11 cellular contexts compared by ENCODE assay signal in genomic region chr11:27427183-27427980, GRCh38. TPM values are rescaled to one million over a fixed set of nuclear protein-coding genes. Genes with fewer than 3 reads are reported as not detected.
DNase-seq lines count a peak whose midpoint lies in the region; ATAC-seq, FAIRE-seq and TF ChIP-seq lines count a peak whose summit lies in the region.
"Had no signal": no experiment of that assay in that cellular context is flagged by ENCODE, and none has a peak within 500 bp of the region (broad histone marks: within the 10 kb centered on the region; RNA-seq: fewer than 3 reads in every experiment).

No MANE protein-coding gene starts in this region.

- H4K20me1 ChIP-seq in keratinocyte (ENCODE audit: control insufficient read depth, extremely low read depth, insufficient read depth, low read length) (no peaks in the 10 kb centered on the region), smooth muscle cell (ENCODE audit: low read depth) (peaks cover 37% of the 10 kb centered on the region)

- no peak for ATAC-seq in HG03280 (IDR thresholded peaks at IDR 0.05; ENCODE audit: unreplicated experiment)

- in situ Hi-C loops in brain microvascular endothelial cell (cut with HindIII; ENCODE audit: low pct_ligation_motif_present, low sequenced_read_pairs) (no loop called here), GM13976 (cut with MboI; ENCODE audit: low sequenced_read_pairs, unreplicated experiment) (no loop called here)

- no peaks in the 10 kb centered on the region for H3K36me3 ChIP-seq in brain microvascular endothelial cell (replicated peaks)
- peaks cover 0 to 2% of the 10 kb centered on the region in 2 experiments for H3K36me3 ChIP-seq in keratinocyte (ENCODE audit: control insufficient read depth in 2 of 2, extremely low read depth in 1 of 2, insufficient read depth in 2 of 2, low read length in 2 of 2)
- H3K36me3 ChIP-seq in smooth muscle cell (ENCODE audit: low read depth), result no peaks in the 10 kb centered on the region

- H3K4me1 ChIP-seq in keratinocyte (ENCODE audit: control insufficient read depth, extremely low read depth, insufficient read depth, low read length) (peaks cover 71% of the 10 kb centered on the region), smooth muscle cell (ENCODE audit: low read depth) (peaks cover 44% of the 10 kb centered on the region)

- no peak overlapping the region for H3K4me3 ChIP-seq in brain microvascular endothelial cell (ENCODE audit: low read depth, low read length)
- peak overlapping the region in 2 of 3 experiments; percentile 47 to 59 for H3K4me3 ChIP-seq in keratinocyte (ENCODE audit: control insufficient read depth in 2 of 3, extremely low read depth in 1 of 3, insufficient read depth in 2 of 3, low read depth in 1 of 3, low read length in 3 of 3)
- no peak overlapping the region for H3K4me3 ChIP-seq in smooth muscle cell

- dilution Hi-C loops in keratinocyte (cut with MboI; ENCODE audit: extremely low pct_ligation_motif_present, low sequenced_read_pairs), result no loop called here

- H3K9ac ChIP-seq in keratinocyte (ENCODE audit: control insufficient read depth, extremely low read depth, insufficient read depth, low read length), result peak overlapping the region; percentile 33
- H3K9ac ChIP-seq in smooth muscle cell (ENCODE audit: low read depth), result no peak overlapping the region

- no peaks in the 10 kb centered on the region for H3F3A ChIP-seq in smooth muscle cell (ENCODE audit: low read depth)

- peak; percentile 64 for DNase-seq in NCI-H2171 treated with DMSO at 0.1 percent for 48 hours (lab: John Stamatoyannopoulos, UW)
- no peak for DNase-seq in NCI-H2171 (lab: John Stamatoyannopoulos, UW)
- no peak for DNase-seq in brain microvascular endothelial cell
- DNase-seq in keratinocyte (ENCODE audit: low read depth, low spot score), result no peak
- no peak for DNase-seq in smooth muscle cell (lab: John Stamatoyannopoulos, UW; ENCODE audit: unreplicated experiment)
- no peak for DNase-seq in NCI-H2196 (lab: John Stamatoyannopoulos, UW; ENCODE audit: unreplicated experiment)
- DNase-seq in GM13976 (ENCODE audit: low spot score), result no peak
- DNase-seq: left cardiac atrium; NCI-H510A treated with DMSO at 0.1 percent for 48 hours; stimulated activated CD8-positive, alpha-beta memory T cell treated with anti-CD3 and anti-CD28 coated beads, Interleukin-4, amount 100 ng/mL, for 48 hours had no signal

- TF ChIP-seq CTCF in brain microvascular endothelial cell (IDR thresholded peaks at IDR 0.05; ENCODE audit: low read depth, low read length, missing control alignments) (no peak), keratinocyte (optimal IDR thresholded peaks at IDR 0.05 in 1 of 3, IDR thresholded peaks at IDR 0.05 in 1 of 3, conservative IDR thresholded peaks at IDR 0.05 in 1 of 3; ENCODE audit: extremely low read depth in 1 of 3, insufficient read depth in 2 of 3, low read length in 3 of 3) (no peak), smooth muscle cell (IDR thresholded peaks at IDR 0.05; ENCODE audit: borderline replicate concordance, insufficient read depth, poor library complexity, severe bottlenecking) (no peak), GM13976 (IDR thresholded peaks at IDR 0.05; ENCODE audit: borderline replicate concordance, control extremely low read depth, extremely low read depth, insufficient read depth, missing control alignments) (no peak)

- no peak overlapping the region for H2AFZ ChIP-seq in keratinocyte (ENCODE audit: control insufficient read depth, low read length)
- no peak overlapping the region for H2AFZ ChIP-seq in smooth muscle cell (ENCODE audit: low read depth)

- H3K9me1 ChIP-seq in keratinocyte (ENCODE audit: control insufficient read depth, extremely low read depth, insufficient read depth, low read length), result no peaks in the 10 kb centered on the region

- peak; percentile 76 for FAIRE-seq in keratinocyte (lab: Jason Lieb, UNC)

- H3K79me2 ChIP-seq in keratinocyte (ENCODE audit: control insufficient read depth, insufficient read depth, low read length), result peaks cover 73% of the 10 kb centered on the region
- H3K79me2 ChIP-seq in smooth muscle cell (ENCODE audit: low read depth), result peaks cover 50% of the 10 kb centered on the region

- H3K27me3 ChIP-seq in brain microvascular endothelial cell (replicated peaks), result no peaks in the 10 kb centered on the region
- no peaks in the 10 kb centered on the region for H3K27me3 ChIP-seq in keratinocyte (ENCODE audit: control insufficient read depth, extremely low read depth, insufficient read depth, low read length)
- H3K27me3 ChIP-seq in smooth muscle cell (ENCODE audit: low read depth), result no peaks in the 10 kb centered on the region

- H3K4me2 ChIP-seq in keratinocyte (ENCODE audit: control insufficient read depth, extremely low read depth, insufficient read depth, low read depth, low read length) (peak overlapping the region; percentile 92), smooth muscle cell (peak overlapping the region; percentile 29)

- H3K9me3 ChIP-seq in keratinocyte (ENCODE audit: control insufficient read depth, low read depth, low read length) (no peaks in the 10 kb centered on the region), smooth muscle cell (replicated peaks; ENCODE audit: low read depth) (no peaks in the 10 kb centered on the region)

- WGBS in smooth muscle cell (ENCODE audit: low lambda C conversion rate), result 64% methylated on average over 7 of the region's 7 CpGs

- peak overlapping the region; percentile 25 for H3K27ac ChIP-seq in brain microvascular endothelial cell
- H3K27ac ChIP-seq in keratinocyte (ENCODE audit: control insufficient read depth, insufficient read depth, low read length), result peak overlapping the region; percentile 83
- no peak overlapping the region for H3K27ac ChIP-seq in smooth muscle cell (ENCODE audit: low read depth)

RNA-seq across cellular contexts. Expression of gene LGR4, which starts 45.2 kb away (rescaled TPM):
- polyA plus RNA-seq in keratinocyte, result 24.3 to 49.7 TPM (median 35.1 TPM) in 3 replicates
- polyA plus RNA-seq in keratinocyte (2011; ENCODE audit: low read depth), result 7.3 TPM
- polyA plus RNA-seq in keratinocyte (2011; cell fraction: cytosol; rRNA removed), result 10.9 and 21.5 TPM in 2 replicates
- polyA plus RNA-seq in keratinocyte (2011; cell fraction: nucleus; rRNA removed), result 48.3 and 61.2 TPM in 2 replicates
- 14.8 and 24.7 TPM in 2 replicates for polyA plus RNA-seq in keratinocyte (2012; ENCODE audit: low replicate concordance)
- 37.3 to 116 TPM (median 94.5 TPM) in 3 replicates for polyA minus RNA-seq in keratinocyte
- polyA minus RNA-seq in keratinocyte (2011; cell fraction: cytosol; rRNA and poly(A)+ RNA removed), result 30.1 TPM
- 95.4 and 156 TPM in 2 replicates for polyA minus RNA-seq in keratinocyte (2011; cell fraction: nucleus; rRNA and poly(A)+ RNA removed)
- total RNA-seq in smooth muscle cell, result 92.2 and 96.5 TPM in 2 replicates
- 21.4 and 35.9 TPM in 2 replicates for polyA plus RNA-seq in smooth muscle cell

Comparison
In these comparisons a context has a peak if more than half of its experiments do, and no peak if none do; other contexts are left out.
1. H3K4me3 ChIP-seq: peak in keratinocyte (2 of 3); none in brain microvascular endothelial cell (single experiment) and smooth muscle cell (single experiment).